7 cellular contexts compared by ENCODE assay signal in genomic region chr10:94385733-94386132, GRCh38. TPM values are rescaled to one million over a fixed set of nuclear protein-coding genes. Genes with fewer than 3 reads are reported as not detected.
DNase-seq lines count a peak whose midpoint lies in the region; ATAC-seq and TF ChIP-seq lines count a peak whose summit lies in the region.
"Not testable (repeated sequence)": the region's sequence is repeated elsewhere in the genome, so short reads cannot be mapped to it uniquely, and the experiment has no call there.
"Had no signal": no experiment of that assay in that cellular context is flagged by ENCODE, and none has a peak within 500 bp of the region (broad histone marks: within the 10 kb centered on the region; RNA-seq: fewer than 3 reads in every experiment).

No MANE protein-coding gene starts in this region.

- in situ Hi-C loops in Panc1 (cut with HindIII; ENCODE audit: low pct_unique_long_range_greater_than_20kb, low sequenced_read_pairs): not testable (repeated sequence)

- POLR2A ChIA-PET in HEK293 (lab: Yijun Ruan, JAX); WTC11 (lab: Charles Lee): not testable (repeated sequence)
- POLR2A ChIA-PET in Panc1 (lab: Charles Lee): interaction anchor here (0.7 kb wide), 1 partner anchor 20 kb away, joined by 6 read pairs; no protein-coding TSS in a partner anchor

- not testable (repeated sequence) for BruUV-seq in Panc1 (replicated peaks; lab: Mats Ljungman, UMichigan)

- H3K27me3 ChIP-seq in ACC112 (ENCODE audit: insufficient read depth, low read length); Panc1 (ENCODE audit: control insufficient read depth, insufficient read depth, low read length): not testable (repeated sequence)

- intact Hi-C loops in Panc1 (cut with micrococcal nuclease; ENCODE audit: unreplicated experiment): not testable (repeated sequence)

- H3K4me3 Mint-ChIP-seq in WTC11, mesothelial cell of epicardium: not testable (repeated sequence)

- CTCF ChIA-PET in HEK293 (lab: Yijun Ruan, JAX); Panc1 (lab: Charles Lee); WTC11 (lab: Charles Lee): not testable (repeated sequence)

- DNase-seq in MV-4-11 (lab: John Stamatoyannopoulos, UW): peak; percentile 1
- not testable (repeated sequence) for DNase-seq in Panc1 (ENCODE audit: low read depth, low spot score); WTC11 (ENCODE audit: low spot score); mesothelial cell of epicardium (ENCODE audit: low spot score in 2 of 2, unreplicated experiment in 2 of 2)

- H3K36me3 Mint-ChIP-seq in WTC11, mesothelial cell of epicardium: not testable (repeated sequence)

- not testable (repeated sequence) for H3K36me3 ChIP-seq in ACC112 (ENCODE audit: insufficient read depth, low read length); HEK293 (ENCODE audit: control insufficient read depth in 2 of 2, insufficient read depth in 1 of 2, low read length in 2 of 2); Panc1 (ENCODE audit: control insufficient read depth, insufficient read depth, low read length)

- not testable (repeated sequence) for H3K4me1 ChIP-seq in ACC112 (ENCODE audit: control insufficient read depth, insufficient read depth, low read length, unreplicated experiment); HEK293 (ENCODE audit: control insufficient read depth, insufficient read depth, low read length); Panc1 (ENCODE audit: control insufficient read depth, insufficient read depth, low read length)

- TF ChIP-seq CTCF in HEK293 (tag by site-specific recombination; IDR thresholded peaks at IDR 0.05); Panc1 (IDR thresholded peaks at IDR 0.05); WTC11 (IDR thresholded peaks at IDR 0.05); mesothelial cell of epicardium (IDR thresholded peaks at IDR 0.05; ENCODE audit: unreplicated experiment): not testable (repeated sequence)

- not testable (repeated sequence) for ATAC-seq in Panc1, WTC11

- peaks cover 11% of the 10 kb centered on the region for H3K27me3 Mint-ChIP-seq in WTC11 (ENCODE audit: low read depth)
- not testable (repeated sequence) for H3K27me3 Mint-ChIP-seq in mesothelial cell of epicardium (ENCODE audit: low read depth)

- H3K4me1 Mint-ChIP-seq in WTC11: not testable (repeated sequence)
- H3K4me1 Mint-ChIP-seq in mesothelial cell of epicardium: peaks cover 12% of the 10 kb centered on the region

- peaks cover 15% of the 10 kb centered on the region for H3K9me3 Mint-ChIP-seq in WTC11
- H3K9me3 Mint-ChIP-seq in mesothelial cell of epicardium: not testable (repeated sequence)

- not testable (repeated sequence) for H3K4me3 ChIP-seq in ACC112 (ENCODE audit: low read depth, low read length); HEK293 (ENCODE audit: low read depth, low read length); Panc1 (ENCODE audit: low read depth in 2 of 2, low read length in 2 of 2)

- H3K79me2 ChIP-seq in ACC112 (ENCODE audit: control insufficient read depth, insufficient read depth, low read length, unreplicated experiment): not testable (repeated sequence)

- not testable (repeated sequence) for H3K27ac Mint-ChIP-seq in WTC11
- peak overlapping the region; percentile 18 for H3K27ac Mint-ChIP-seq in mesothelial cell of epicardium

- not testable (repeated sequence) for H3K9me3 ChIP-seq in HEK293 (ENCODE audit: control insufficient read depth, insufficient read depth, low read depth, low read length); Panc1 (ENCODE audit: control insufficient read depth, insufficient read depth, low read depth, low read length)

- H3K27ac ChIP-seq in ACC112 (ENCODE audit: low read depth, low read length); HEK293 (ENCODE audit: extremely low read depth, low read depth, low read length): not testable (repeated sequence)
- peak overlapping the region; percentile 30; the same call in 1 of the 2 replicates for H3K27ac ChIP-seq in Panc1 (ENCODE audit: low read length)

- H2AFZ ChIP-seq in ACC112 (ENCODE audit: low read length, unreplicated experiment): peak overlapping the region; percentile 48

TF ChIP-seq in HEK293, 187 proteins besides CTCF, POLR2A, EP300 and RAD21:
- TF ChIP-seq PRDM1 (tag by site-specific recombination; IDR thresholded peaks at IDR 0.05): peak; percentile 62
- TF ChIP-seq ZNF596 (tag by site-specific recombination; IDR thresholded peaks at IDR 0.05): peak; percentile 84
- peak; percentile 37; the same call in 1 of the 2 replicates for TF ChIP-seq ZNF366 (tag by site-specific recombination; conservative IDR thresholded peaks at IDR 0.05)

TF ChIP-seq in WTC11, 78 proteins besides CTCF, POLR2A, EP300 and RAD21:
- 0 out of 2 replicates have a peak, but pooled peaks have one; percentile 34 for TF ChIP-seq ZNF512 (CRISPR knock-in tag; IDR thresholded peaks at IDR 0.05; ENCODE audit: borderline replicate concordance)

RNA-seq across cellular contexts. Expression of gene TBC1D12, which starts 16.6 kb away (rescaled TPM):
- 23.7 TPM for total RNA-seq in Panc1 (2021; ENCODE audit: unreplicated experiment)
- polyA plus RNA-seq in Panc1 (2012; ENCODE audit: insufficient read length): 9.6 TPM
- 2.2 to 3.1 TPM (median 2.6 TPM) in 3 replicates for total RNA-seq in WTC11 (2021)
- total RNA-seq in mesothelial cell of epicardium: 8.5 to 10.1 TPM (median 8.9 TPM) in 3 replicates
- polyA plus RNA-seq: CD8-positive, alpha-beta memory T cell had no signal

RNA-seq across cellular contexts. Expression of gene NOC3L, which starts 23.0 kb away (rescaled TPM):
- total RNA-seq in Panc1 (2021; ENCODE audit: unreplicated experiment) (41.2 TPM), WTC11 (2021) (25.5 to 28.3 TPM (median 26.1 TPM) in 3 replicates), mesothelial cell of epicardium (23.7 to 26.2 TPM (median 25.5 TPM) in 3 replicates)
- polyA plus RNA-seq in Panc1 (2012; ENCODE audit: insufficient read length): 12.2 TPM
